ENCODE assay signal across 1 cellular context in genomic region chr6:166279393-166279679, GRCh38.
TF ChIP-seq lines count a peak whose summit lies in the region.

No MANE protein-coding gene starts in this region.

TF ChIP-seq in GM12878, 131 proteins besides CTCF, POLR2A, EP300 and RAD21 (continued from another document):
- TF ChIP-seq, protein P1, sequence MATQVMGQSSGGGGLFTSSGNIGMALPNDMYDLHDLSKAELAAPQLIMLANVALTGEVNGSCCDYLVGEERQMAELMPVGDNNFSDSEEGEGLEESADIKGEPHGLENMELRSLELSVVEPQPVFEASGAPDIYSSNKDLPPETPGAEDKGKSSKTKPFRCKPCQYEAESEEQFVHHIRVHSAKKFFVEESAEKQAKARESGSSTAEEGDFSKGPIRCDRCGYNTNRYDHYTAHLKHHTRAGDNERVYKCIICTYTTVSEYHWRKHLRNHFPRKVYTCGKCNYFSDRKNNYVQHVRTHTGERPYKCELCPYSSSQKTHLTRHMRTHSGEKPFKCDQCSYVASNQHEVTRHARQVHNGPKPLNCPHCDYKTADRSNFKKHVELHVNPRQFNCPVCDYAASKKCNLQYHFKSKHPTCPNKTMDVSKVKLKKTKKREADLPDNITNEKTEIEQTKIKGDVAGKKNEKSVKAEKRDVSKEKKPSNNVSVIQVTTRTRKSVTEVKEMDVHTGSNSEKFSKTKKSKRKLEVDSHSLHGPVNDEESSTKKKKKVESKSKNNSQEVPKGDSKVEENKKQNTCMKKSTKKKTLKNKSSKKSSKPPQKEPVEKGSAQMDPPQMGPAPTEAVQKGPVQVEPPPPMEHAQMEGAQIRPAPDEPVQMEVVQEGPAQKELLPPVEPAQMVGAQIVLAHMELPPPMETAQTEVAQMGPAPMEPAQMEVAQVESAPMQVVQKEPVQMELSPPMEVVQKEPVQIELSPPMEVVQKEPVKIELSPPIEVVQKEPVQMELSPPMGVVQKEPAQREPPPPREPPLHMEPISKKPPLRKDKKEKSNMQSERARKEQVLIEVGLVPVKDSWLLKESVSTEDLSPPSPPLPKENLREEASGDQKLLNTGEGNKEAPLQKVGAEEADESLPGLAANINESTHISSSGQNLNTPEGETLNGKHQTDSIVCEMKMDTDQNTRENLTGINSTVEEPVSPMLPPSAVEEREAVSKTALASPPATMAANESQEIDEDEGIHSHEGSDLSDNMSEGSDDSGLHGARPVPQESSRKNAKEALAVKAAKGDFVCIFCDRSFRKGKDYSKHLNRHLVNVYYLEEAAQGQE (IDR thresholded peaks at IDR 0.05; ENCODE audit: low read depth, low read length) = no peak
- TF ChIP-seq BHLHE40 (IDR thresholded peaks at IDR 0.05; ENCODE audit: borderline replicate concordance in 1 of 2, low read depth in 2 of 2, low read length in 1 of 2) = no peak
- TF ChIP-seq MTA2 (IDR thresholded peaks at IDR 0.05; ENCODE audit: low read depth) = no peak
- no peak for TF ChIP-seq NBN (IDR thresholded peaks at IDR 0.05)
- no peak for TF ChIP-seq JUND (IDR thresholded peaks at IDR 0.05; ENCODE audit: low read depth, low read length)
- no peak for TF ChIP-seq MTA3 (IDR thresholded peaks at IDR 0.05; ENCODE audit: borderline replicate concordance, low read length)
- TF ChIP-seq, protein P2, sequence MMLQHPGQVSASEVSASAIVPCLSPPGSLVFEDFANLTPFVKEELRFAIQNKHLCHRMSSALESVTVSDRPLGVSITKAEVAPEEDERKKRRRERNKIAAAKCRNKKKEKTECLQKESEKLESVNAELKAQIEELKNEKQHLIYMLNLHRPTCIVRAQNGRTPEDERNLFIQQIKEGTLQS (IDR thresholded peaks at IDR 0.05; ENCODE audit: borderline replicate concordance, extremely low read depth, low read depth, low read length) = no peak
- no peak for TF ChIP-seq SREBF1 (IDR thresholded peaks at IDR 0.05; ENCODE audit: low read length)
- TF ChIP-seq, protein P3, sequence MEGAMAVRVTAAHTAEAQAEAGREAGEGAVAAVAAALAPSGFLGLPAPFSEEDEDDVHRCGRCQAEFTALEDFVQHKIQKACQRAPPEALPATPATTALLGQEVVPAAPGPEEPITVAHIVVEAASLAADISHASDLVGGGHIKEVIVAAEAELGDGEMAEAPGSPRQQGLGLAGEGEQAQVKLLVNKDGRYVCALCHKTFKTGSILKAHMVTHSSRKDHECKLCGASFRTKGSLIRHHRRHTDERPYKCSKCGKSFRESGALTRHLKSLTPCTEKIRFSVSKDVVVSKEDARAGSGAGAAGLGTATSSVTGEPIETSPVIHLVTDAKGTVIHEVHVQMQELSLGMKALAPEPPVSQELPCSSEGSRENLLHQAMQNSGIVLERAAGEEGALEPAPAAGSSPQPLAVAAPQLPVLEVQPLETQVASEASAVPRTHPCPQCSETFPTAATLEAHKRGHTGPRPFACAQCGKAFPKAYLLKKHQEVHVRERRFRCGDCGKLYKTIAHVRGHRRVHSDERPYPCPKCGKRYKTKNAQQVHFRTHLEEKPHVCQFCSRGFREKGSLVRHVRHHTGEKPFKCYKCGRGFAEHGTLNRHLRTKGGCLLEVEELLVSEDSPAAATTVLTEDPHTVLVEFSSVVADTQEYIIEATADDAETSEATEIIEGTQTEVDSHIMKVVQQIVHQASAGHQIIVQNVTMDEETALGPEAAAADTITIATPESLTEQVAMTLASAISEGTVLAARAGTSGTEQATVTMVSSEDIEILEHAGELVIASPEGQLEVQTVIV (IDR thresholded peaks at IDR 0.05; ENCODE audit: borderline replicate concordance, partially characterized antibody) = no peak
- TF ChIP-seq NFYA (IDR thresholded peaks at IDR 0.05; ENCODE audit: borderline replicate concordance, low read depth, low read length) = no peak
- no peak for TF ChIP-seq MYB (IDR thresholded peaks at IDR 0.05; ENCODE audit: borderline replicate concordance, low read depth, low read length)
- no peak for TF ChIP-seq POLR2AphosphoS2 (IDR thresholded peaks at IDR 0.05; ENCODE audit: low read depth, low read length)
- no peak for TF ChIP-seq SUPT20H (IDR thresholded peaks at IDR 0.05; ENCODE audit: borderline replicate concordance, control insufficient read depth, low read depth, low read length)
